25 cellular contexts compared by ENCODE assay signal in genomic region chr7:112186300-112186699, GRCh38.
"Had no signal": no experiment of that assay in that cellular context is flagged by ENCODE, and none has a peak within 500 bp of the region (broad histone marks: within the 10 kb centered on the region; RNA-seq: fewer than 3 reads in every experiment).

No MANE protein-coding gene starts in this region.

- H3K4me3 Mint-ChIP-seq: naive B cell; nephron; stimulated activated memory B cell treated with anti-CD40 and anti-IgM and Interleukin-4, amounts not matched to agents 10 μg/mL and 1 μg/mL and 100 μg/mL, for 72 hours; stimulated activated naive CD8-positive, alpha-beta T cell treated with anti-CD3 and anti-CD28 coated beads, Interleukin-15, Interleukin-2, amounts not matched to agents 100 ng/mL and 50 ng/mL, for 24 hours had no signal

- H3K4me1 ChIP-seq: pancreas, right lobe of liver, spleen, testis had no signal

- H3K27me3 ChIP-seq: heart right ventricle, left lung, pancreas, right lobe of liver, spleen, testis, tibial nerve, upper lobe of right lung, vagina had no signal

- H3K9me3 Mint-ChIP-seq: naive B cell; nephron; stimulated activated memory B cell treated with anti-CD40 and anti-IgM and Interleukin-4, amounts not matched to agents 10 μg/mL and 1 μg/mL and 100 μg/mL, for 72 hours; stimulated activated naive CD8-positive, alpha-beta T cell treated with anti-CD3 and anti-CD28 coated beads, Interleukin-15, Interleukin-2, amounts not matched to agents 100 ng/mL and 50 ng/mL, for 24 hours had no signal

- ATAC-seq: left lung; pancreas; stimulated activated memory B cell treated with anti-CD40 and anti-IgM and Interleukin-4, amounts not matched to agents 10 μg/mL and 1 μg/mL and 100 μg/mL, for 72 hours; upper lobe of right lung had no signal

- H3K27me3 Mint-ChIP-seq: progenitor cell of endocrine pancreas had no signal

- H3K27ac Mint-ChIP-seq: naive B cell; nephron; progenitor cell of endocrine pancreas; stimulated activated memory B cell treated with anti-CD40 and anti-IgM and Interleukin-4, amounts not matched to agents 10 μg/mL and 1 μg/mL and 100 μg/mL, for 72 hours; stimulated activated naive CD8-positive, alpha-beta T cell treated with anti-CD3 and anti-CD28 coated beads, Interleukin-15, Interleukin-2, amounts not matched to agents 100 ng/mL and 50 ng/mL, for 24 hours had no signal

- H3K4me1 Mint-ChIP-seq: naive B cell; stimulated activated memory B cell treated with anti-CD40 and anti-IgM and Interleukin-4, amounts not matched to agents 10 μg/mL and 1 μg/mL and 100 μg/mL, for 72 hours had no signal

- H3K36me3 Mint-ChIP-seq: naive B cell; stimulated activated memory B cell treated with anti-CD40 and anti-IgM and Interleukin-4, amounts not matched to agents 10 μg/mL and 1 μg/mL and 100 μg/mL, for 72 hours had no signal

- H3K4me3 ChIP-seq: coronary artery, heart right ventricle, left lung, lung, pancreas, right lobe of liver, spleen, testis, tibial nerve, upper lobe of right lung, vagina had no signal

- H3K9me3 ChIP-seq: heart right ventricle, left lung, pancreas, right lobe of liver, spleen, testis, tibial nerve, upper lobe of right lung, vagina had no signal

- DNase-seq: effector memory CD4-positive, alpha-beta T cell; foreskin melanocyte; heart right ventricle; hypothalamus; kidney glomerular epithelial cell; left lung; mesendoderm; naive B cell; occipital lobe; right lobe of liver; spleen; stimulated activated CD4-positive, alpha-beta T cell treated with anti-CD3 and anti-CD28 coated beads, Interleukin-15, amount 100 ng/mL, for 24 hours; stimulated activated CD4-positive, alpha-beta T cell treated with anti-CD3 and anti-CD28 coated beads, Interleukin-1b, Interleukin-23, amount 100 ng/mL, for 48 hours; stimulated activated CD4-positive, alpha-beta T cell treated with anti-CD3 and anti-CD28 coated beads, Interleukin-4, amount 100 ng/mL, for 24 hours; testis; upper lobe of right lung had no signal

- H3K27ac ChIP-seq: coronary artery, pancreas, right lobe of liver, spleen, testis, tibial nerve, upper lobe of right lung, vagina had no signal

- H3K36me3 ChIP-seq: heart right ventricle, left lung, pancreas, right lobe of liver, spleen, tibial nerve, upper lobe of right lung, vagina had no signal
